ENCODE assay signal across 8 cellular contexts in the genomic region with DNA sequence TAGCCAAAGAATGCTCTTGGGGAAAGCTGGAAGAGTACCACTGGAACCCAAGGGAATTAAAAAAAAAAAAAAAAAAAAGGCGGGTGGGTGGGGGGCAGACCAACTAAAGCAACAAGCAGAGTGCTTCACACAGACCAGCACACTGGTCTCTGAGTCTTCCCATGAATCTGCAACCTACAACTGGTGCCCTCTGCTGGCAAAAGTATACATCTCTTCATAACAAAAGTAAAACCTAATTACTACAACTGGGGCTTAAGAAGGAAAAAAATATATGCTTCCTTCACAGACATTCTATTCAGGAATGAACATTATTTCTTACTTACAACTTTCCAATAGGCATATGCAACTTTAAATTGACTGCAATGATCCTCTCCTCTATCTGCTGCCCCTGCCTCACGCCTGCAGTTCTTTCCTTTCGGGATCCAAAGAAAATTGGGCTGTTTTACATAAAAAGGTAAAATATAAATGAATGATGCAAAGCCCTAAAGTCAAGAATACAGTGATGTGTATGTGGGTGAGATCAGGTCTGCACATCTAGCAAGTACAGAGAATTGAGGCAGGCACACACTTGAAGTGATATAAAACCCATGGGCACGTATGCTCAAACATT. TPM values are rescaled to one million over a fixed set of nuclear protein-coding genes. Genes with fewer than 3 reads are reported as not detected.
DNase-seq lines count a peak whose midpoint lies in the region; ATAC-seq and TF ChIP-seq lines count a peak whose summit lies in the region.

No MANE protein-coding gene starts in this region.

- intact Hi-C loops in activated B cell treated with CpG ODN at 0.5 μM for 24 hours (cut with micrococcal nuclease), result loop anchor here (1.0 to 5.0 kb wide), 3 partner anchors 83 to 1856 kb away; no protein-coding TSS in a partner anchor

- DNase-seq in activated T-cell treated with anti-CD3 and anti-CD28 coated beads for 24 hours (ENCODE audit: low read depth) (peak; percentile 55), NCI-H345 (lab: John Stamatoyannopoulos, UW) (peak; percentile 84), activated B cell treated with CpG ODN at 0.5 μM for 24 hours (no peak), ecto neural progenitor cell (ENCODE audit: low spot score) (peak; percentile 58), lung (ENCODE audit: low spot score) (no peak)
- no peak for DNase-seq in activated T-cell treated with anti-CD3 and anti-CD28 coated beads, Interleukin-2, amount 50 U/mL, for 1 hour
- DNase-seq in stimulated activated naive CD4-positive, alpha-beta T cell (lab: John Stamatoyannopoulos, UW), result peak; percentile 13 to 75 (median 56)

- H3K27me3 ChIP-seq in lung (ENCODE audit: control insufficient read depth, insufficient read depth), result no peaks in the 10 kb centered on the region

- no peak overlapping the region for H3K4me3 ChIP-seq in lung

- WGBS in lung, 2 donors, result 73 to 74% methylated on average over 4 of the region's 4 CpGs

- H3K27ac Mint-ChIP-seq in activated B cell treated with CpG ODN at 0.5 μM for 24 hours, result no peak overlapping the region

- POLR2A ChIA-PET in activated B cell treated with CpG ODN at 0.5 μM for 24 hours (lab: Charles Lee), result interaction anchor here (0.6 to 2.1 kb wide), 2 partner anchors 10 to 1531 kb away, joined by 4 to 9 read pairs; a partner anchor contains a TSS

- no peaks in the 10 kb centered on the region for H3K9me3 ChIP-seq in lung (ENCODE audit: control insufficient read depth in 2 of 2, insufficient read depth in 1 of 2, low read length in 1 of 2)

- H3K4me3 Mint-ChIP-seq in activated B cell treated with CpG ODN at 0.5 μM for 24 hours, result no peak overlapping the region

- TF ChIP-seq CTCF in activated B cell treated with CpG ODN at 0.5 μM for 24 hours (IDR thresholded peaks at IDR 0.05) (no peak), lung (IDR thresholded peaks at IDR 0.05; ENCODE audit: control extremely low read depth, extremely low read depth) (peak; percentile 61)

- H3K36me3 ChIP-seq in lung (ENCODE audit: control insufficient read depth in 2 of 2, insufficient read depth in 2 of 2, low read length in 2 of 2), result no peaks in the 10 kb centered on the region

- CTCF ChIA-PET in activated B cell treated with CpG ODN at 0.5 μM for 24 hours (lab: Charles Lee), result interaction anchor here (1.0 to 5.5 kb wide), 9 partner anchors 8 to 112 kb away, joined by 3 to 80 read pairs (median 4); a partner anchor contains a TSS

- H3K9me3 Mint-ChIP-seq in activated B cell treated with CpG ODN at 0.5 μM for 24 hours, result no peaks in the 10 kb centered on the region

- no peak overlapping the region for H3K27ac ChIP-seq in lung (ENCODE audit: low read depth in 1 of 2, low read length in 1 of 2)

- peaks cover 0 to 11% of the 10 kb centered on the region in 2 donors for H3K4me1 ChIP-seq in lung (ENCODE audit: control insufficient read depth in 2 of 2, insufficient read depth in 2 of 2, low read length in 2 of 2)

- no peaks in the 10 kb centered on the region for H3K27me3 Mint-ChIP-seq in activated B cell treated with CpG ODN at 0.5 μM for 24 hours

- H3K4me1 Mint-ChIP-seq in activated B cell treated with CpG ODN at 0.5 μM for 24 hours, result peaks cover 4% of the 10 kb centered on the region

- ATAC-seq in HG03060 (IDR thresholded peaks at IDR 0.05; ENCODE audit: low read depth, unreplicated experiment) (peak; percentile 40), activated B cell treated with CpG ODN at 0.5 μM for 24 hours (ENCODE audit: low read depth) (peak; percentile 88), lung (ENCODE audit: insufficient read depth, low FRiP score) (peak; percentile 85)

- no peaks in the 10 kb centered on the region for H3K36me3 Mint-ChIP-seq in activated B cell treated with CpG ODN at 0.5 μM for 24 hours (ENCODE audit: low read depth)

RNA-seq across cellular contexts. Expression of a gene that starts 7.2 kb away (rescaled TPM):
- 5.3 and 5.9 TPM in 2 replicates for total RNA-seq in activated B cell treated with CpG ODN at 0.5 μM for 24 hours
- 10 to 100 TPM in 1 of 2 donors, 1 to 10 TPM in 1; 6.8 to 14.2 TPM for total RNA-seq in lung
- polyA plus RNA-seq in lung, result 1 to 10 TPM; 1.0 to 2.0 TPM

RNA-seq across cellular contexts. Expression of a gene that starts 11.0 kb away (rescaled TPM):
- total RNA-seq in activated B cell treated with CpG ODN at 0.5 μM for 24 hours, result 31.2 and 34.7 TPM in 2 replicates
- total RNA-seq in lung, result 10 to 100 TPM; 21.5 to 29.0 TPM
- 10 to 100 TPM; 22.0 to 28.2 TPM for polyA plus RNA-seq in lung

Comparison
In these comparisons a context has a peak if more than half of its experiments do, and no peak if none do; other contexts are left out.
1. DNase-seq: peak in activated T-cell treated with anti-CD3 and anti-CD28 coated beads for 24 hours (single experiment), NCI-H345 (single experiment), ecto neural progenitor cell (single experiment) and stimulated activated naive CD4-positive, alpha-beta T cell (6 of 6); none in activated T-cell treated with anti-CD3 and anti-CD28 coated beads, Interleukin-2, amount 50 U/mL, for 1 hour (single experiment), activated B cell treated with CpG ODN at 0.5 μM for 24 hours (single experiment) and lung (single experiment).
2. Peak in every context shown above with its lines, with median percentiles within 50 percentile points of each other: ATAC-seq.